Comparison of ENCODE assay signal across 1 cellular context in the genomic region with DNA sequence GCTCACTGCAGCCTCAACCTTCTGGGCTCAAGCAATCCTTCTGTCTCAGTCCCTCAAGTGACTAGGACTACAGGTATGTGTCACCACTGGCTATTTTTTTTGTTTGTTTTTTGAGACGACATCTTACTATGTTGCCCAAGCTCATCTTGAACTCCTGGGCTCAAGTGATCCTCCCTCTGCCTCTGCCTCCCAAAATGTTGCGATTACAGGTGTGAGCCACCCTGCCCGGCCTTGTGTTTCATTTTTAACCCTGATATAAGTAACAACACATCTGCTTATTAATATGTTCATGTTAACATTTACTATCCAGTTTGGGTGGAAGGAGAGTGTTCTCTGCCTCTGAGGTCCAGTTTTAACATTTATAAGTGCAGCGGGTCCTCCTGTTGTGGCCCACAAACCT.
TF ChIP-seq lines count a peak whose summit lies in the region.

No MANE protein-coding gene starts in this region.

TF ChIP-seq in GM23338, 12 proteins besides CTCF, POLR2A, EP300 and RAD21:
- TF ChIP-seq POLR2AphosphoS5 (IDR thresholded peaks at IDR 0.05; ENCODE audit: low read depth) = no peak
- TF ChIP-seq, protein P1, sequence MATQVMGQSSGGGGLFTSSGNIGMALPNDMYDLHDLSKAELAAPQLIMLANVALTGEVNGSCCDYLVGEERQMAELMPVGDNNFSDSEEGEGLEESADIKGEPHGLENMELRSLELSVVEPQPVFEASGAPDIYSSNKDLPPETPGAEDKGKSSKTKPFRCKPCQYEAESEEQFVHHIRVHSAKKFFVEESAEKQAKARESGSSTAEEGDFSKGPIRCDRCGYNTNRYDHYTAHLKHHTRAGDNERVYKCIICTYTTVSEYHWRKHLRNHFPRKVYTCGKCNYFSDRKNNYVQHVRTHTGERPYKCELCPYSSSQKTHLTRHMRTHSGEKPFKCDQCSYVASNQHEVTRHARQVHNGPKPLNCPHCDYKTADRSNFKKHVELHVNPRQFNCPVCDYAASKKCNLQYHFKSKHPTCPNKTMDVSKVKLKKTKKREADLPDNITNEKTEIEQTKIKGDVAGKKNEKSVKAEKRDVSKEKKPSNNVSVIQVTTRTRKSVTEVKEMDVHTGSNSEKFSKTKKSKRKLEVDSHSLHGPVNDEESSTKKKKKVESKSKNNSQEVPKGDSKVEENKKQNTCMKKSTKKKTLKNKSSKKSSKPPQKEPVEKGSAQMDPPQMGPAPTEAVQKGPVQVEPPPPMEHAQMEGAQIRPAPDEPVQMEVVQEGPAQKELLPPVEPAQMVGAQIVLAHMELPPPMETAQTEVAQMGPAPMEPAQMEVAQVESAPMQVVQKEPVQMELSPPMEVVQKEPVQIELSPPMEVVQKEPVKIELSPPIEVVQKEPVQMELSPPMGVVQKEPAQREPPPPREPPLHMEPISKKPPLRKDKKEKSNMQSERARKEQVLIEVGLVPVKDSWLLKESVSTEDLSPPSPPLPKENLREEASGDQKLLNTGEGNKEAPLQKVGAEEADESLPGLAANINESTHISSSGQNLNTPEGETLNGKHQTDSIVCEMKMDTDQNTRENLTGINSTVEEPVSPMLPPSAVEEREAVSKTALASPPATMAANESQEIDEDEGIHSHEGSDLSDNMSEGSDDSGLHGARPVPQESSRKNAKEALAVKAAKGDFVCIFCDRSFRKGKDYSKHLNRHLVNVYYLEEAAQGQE (IDR thresholded peaks at IDR 0.05; ENCODE audit: unreplicated experiment) = no peak
- no peak for TF ChIP-seq STAT1 (IDR thresholded peaks at IDR 0.05; ENCODE audit: unreplicated experiment)
- no peak for TF ChIP-seq CREB1 (CRISPR knock-in tag; IDR thresholded peaks at IDR 0.05; ENCODE audit: low read depth)
- no peak for TF ChIP-seq EZH2phosphoT487 (IDR thresholded peaks at IDR 0.05; ENCODE audit: unreplicated experiment)
- TF ChIP-seq, protein P2, sequence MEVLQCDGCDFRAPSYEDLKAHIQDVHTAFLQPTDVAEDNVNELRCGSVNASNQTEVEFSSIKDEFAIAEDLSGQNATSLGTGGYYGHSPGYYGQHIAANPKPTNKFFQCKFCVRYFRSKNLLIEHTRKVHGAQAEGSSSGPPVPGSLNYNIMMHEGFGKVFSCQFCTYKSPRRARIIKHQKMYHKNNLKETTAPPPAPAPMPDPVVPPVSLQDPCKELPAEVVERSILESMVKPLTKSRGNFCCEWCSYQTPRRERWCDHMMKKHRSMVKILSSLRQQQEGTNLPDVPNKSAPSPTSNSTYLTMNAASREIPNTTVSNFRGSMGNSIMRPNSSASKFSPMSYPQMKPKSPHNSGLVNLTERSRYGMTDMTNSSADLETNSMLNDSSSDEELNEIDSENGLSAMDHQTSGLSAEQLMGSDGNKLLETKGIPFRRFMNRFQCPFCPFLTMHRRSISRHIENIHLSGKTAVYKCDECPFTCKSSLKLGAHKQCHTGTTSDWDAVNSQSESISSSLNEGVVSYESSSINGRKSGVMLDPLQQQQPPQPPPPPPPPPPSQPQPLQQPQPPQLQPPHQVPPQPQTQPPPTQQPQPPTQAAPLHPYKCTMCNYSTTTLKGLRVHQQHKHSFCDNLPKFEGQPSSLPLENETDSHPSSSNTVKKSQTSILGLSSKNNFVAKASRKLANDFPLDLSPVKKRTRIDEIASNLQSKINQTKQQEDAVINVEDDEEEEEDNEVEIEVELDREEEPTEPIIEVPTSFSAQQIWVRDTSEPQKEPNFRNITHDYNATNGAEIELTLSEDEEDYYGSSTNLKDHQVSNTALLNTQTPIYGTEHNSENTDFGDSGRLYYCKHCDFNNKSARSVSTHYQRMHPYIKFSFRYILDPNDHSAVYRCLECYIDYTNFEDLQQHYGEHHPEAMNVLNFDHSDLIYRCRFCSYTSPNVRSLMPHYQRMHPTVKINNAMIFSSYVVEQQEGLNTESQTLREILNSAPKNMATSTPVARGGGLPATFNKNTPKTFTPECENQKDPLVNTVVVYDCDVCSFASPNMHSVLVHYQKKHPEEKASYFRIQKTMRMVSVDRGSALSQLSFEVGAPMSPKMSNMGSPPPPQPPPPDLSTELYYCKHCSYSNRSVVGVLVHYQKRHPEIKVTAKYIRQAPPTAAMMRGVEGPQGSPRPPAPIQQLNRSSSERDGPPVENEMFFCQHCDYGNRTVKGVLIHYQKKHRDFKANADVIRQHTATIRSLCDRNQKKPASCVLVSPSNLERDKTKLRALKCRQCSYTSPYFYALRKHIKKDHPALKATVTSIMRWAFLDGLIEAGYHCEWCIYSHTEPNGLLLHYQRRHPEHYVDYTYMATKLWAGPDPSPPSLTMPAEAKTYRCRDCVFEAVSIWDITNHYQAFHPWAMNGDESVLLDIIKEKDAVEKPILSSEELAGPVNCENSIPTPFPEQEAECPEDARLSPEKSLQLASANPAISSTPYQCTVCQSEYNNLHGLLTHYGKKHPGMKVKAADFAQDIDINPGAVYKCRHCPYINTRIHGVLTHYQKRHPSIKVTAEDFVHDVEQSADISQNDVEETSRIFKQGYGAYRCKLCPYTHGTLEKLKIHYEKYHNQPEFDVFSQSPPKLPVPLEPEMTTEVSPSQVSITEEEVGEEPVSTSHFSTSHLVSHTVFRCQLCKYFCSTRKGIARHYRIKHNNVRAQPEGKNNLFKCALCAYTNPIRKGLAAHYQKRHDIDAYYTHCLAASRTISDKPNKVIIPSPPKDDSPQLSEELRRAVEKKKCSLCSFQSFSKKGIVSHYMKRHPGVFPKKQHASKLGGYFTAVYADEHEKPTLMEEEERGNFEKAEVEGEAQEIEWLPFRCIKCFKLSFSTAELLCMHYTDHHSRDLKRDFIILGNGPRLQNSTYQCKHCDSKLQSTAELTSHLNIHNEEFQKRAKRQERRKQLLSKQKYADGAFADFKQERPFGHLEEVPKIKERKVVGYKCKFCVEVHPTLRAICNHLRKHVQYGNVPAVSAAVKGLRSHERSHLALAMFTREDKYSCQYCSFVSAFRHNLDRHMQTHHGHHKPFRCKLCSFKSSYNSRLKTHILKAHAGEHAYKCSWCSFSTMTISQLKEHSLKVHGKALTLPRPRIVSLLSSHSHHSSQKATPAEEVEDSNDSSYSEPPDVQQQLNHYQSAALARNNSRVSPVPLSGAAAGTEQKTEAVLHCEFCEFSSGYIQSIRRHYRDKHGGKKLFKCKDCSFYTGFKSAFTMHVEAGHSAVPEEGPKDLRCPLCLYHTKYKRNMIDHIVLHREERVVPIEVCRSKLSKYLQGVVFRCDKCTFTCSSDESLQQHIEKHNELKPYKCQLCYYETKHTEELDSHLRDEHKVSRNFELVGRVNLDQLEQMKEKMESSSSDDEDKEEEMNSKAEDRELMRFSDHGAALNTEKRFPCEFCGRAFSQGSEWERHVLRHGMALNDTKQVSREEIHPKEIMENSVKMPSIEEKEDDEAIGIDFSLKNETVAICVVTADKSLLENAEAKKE (CRISPR knock-in tag; IDR thresholded peaks at IDR 0.05) = no peak
- TF ChIP-seq, protein P3, sequence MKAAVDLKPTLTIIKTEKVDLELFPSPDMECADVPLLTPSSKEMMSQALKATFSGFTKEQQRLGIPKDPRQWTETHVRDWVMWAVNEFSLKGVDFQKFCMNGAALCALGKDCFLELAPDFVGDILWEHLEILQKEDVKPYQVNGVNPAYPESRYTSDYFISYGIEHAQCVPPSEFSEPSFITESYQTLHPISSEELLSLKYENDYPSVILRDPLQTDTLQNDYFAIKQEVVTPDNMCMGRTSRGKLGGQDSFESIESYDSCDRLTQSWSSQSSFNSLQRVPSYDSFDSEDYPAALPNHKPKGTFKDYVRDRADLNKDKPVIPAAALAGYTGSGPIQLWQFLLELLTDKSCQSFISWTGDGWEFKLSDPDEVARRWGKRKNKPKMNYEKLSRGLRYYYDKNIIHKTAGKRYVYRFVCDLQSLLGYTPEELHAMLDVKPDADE (IDR thresholded peaks at IDR 0.05) = no peak
- no peak for TF ChIP-seq NANOG (IDR thresholded peaks at IDR 0.05; ENCODE audit: borderline replicate concordance)
- TF ChIP-seq JUNB (IDR thresholded peaks at IDR 0.05; ENCODE audit: unreplicated experiment) = no peak
- TF ChIP-seq ZNF114 (CRISPR knock-in tag; IDR thresholded peaks at IDR 0.05) = no peak
- TF ChIP-seq ZNF331 (CRISPR knock-in tag; IDR thresholded peaks at IDR 0.05; ENCODE audit: low read depth) = no peak
- TF ChIP-seq EZH2 (IDR thresholded peaks at IDR 0.05; ENCODE audit: low read depth, unreplicated experiment) = no peak
TF ChIP-seq in GM23338: peak in this region for 0.
